ENCODE assay signal across 13 cellular contexts in genomic region chr1:221431068-221431651, GRCh38.
DNase-seq lines count a peak whose midpoint lies in the region; ATAC-seq, FAIRE-seq and TF ChIP-seq lines count a peak whose summit lies in the region.
"Had no signal": no experiment of that assay in that cellular context is flagged by ENCODE, and none has a peak within 500 bp of the region (broad histone marks: within the 10 kb centered on the region; RNA-seq: fewer than 3 reads in every experiment).

No MANE protein-coding gene starts in this region.

- H3K79me1 ChIP-seq in mesenchymal stem cell (replicated peaks; ENCODE audit: low read length, poor library complexity, severe bottlenecking): no peaks in the 10 kb centered on the region
- H3K79me1 ChIP-seq in neuronal stem cell (ENCODE audit: low read depth, low read length): no peaks in the 10 kb centered on the region

- 65% methylated on average over 1 of the region's 2 CpGs for WGBS in mesenchymal stem cell
- WGBS in neuronal stem cell (ENCODE audit: extremely low coverage in 2 of 2, insufficient read length in 2 of 2, insufficient replicate concordance in 1 of 2), 2 donors: no CpG with 5 or more reads among the region's 2 CpGs

- H4K8ac ChIP-seq in mesenchymal stem cell (ENCODE audit: low read length) (no peak overlapping the region), neuronal stem cell (ENCODE audit: low read depth, low read length) (no peak overlapping the region)

- H3K14ac ChIP-seq in mesenchymal stem cell (ENCODE audit: low read length in 2 of 2) (no peak overlapping the region), neuronal stem cell (ENCODE audit: low read length) (no peak overlapping the region)

- peak; percentile 22; the same call in 1 of the 2 replicates for TF ChIP-seq CTCF in BE2C (IDR thresholded peaks at IDR 0.05; ENCODE audit: low read depth, low read length)
- no peak for TF ChIP-seq CTCF in HEK293 (tag by site-specific recombination; IDR thresholded peaks at IDR 0.05)

- H2AK5ac ChIP-seq in mesenchymal stem cell (ENCODE audit: low read length, severe bottlenecking): no peak overlapping the region
- no peak overlapping the region for H2AK5ac ChIP-seq in neuronal stem cell (ENCODE audit: low read depth, low read length)

- H3K27ac ChIP-seq in HEK293 (ENCODE audit: extremely low read depth, low read depth, low read length) (no peak overlapping the region), mesenchymal stem cell (ENCODE audit: low read length, poor library complexity, severe bottlenecking) (no peak overlapping the region), neuronal stem cell (replicated peaks; ENCODE audit: low read length) (no peak overlapping the region)
- H3K27ac ChIP-seq: tibial artery had no signal

- H3K9me3 ChIP-seq in BE2C: no peaks in the 10 kb centered on the region
- H3K9me3 ChIP-seq in HEK293 (ENCODE audit: control insufficient read depth, insufficient read depth, low read depth, low read length): no peaks in the 10 kb centered on the region
- H3K9me3 ChIP-seq in mesenchymal stem cell (ENCODE audit: control insufficient read depth, low read length): no peaks in the 10 kb centered on the region
- no peaks in the 10 kb centered on the region for H3K9me3 ChIP-seq in neuronal stem cell (replicated peaks in 1 of 2; ENCODE audit: control insufficient read depth in 2 of 2, insufficient read depth in 1 of 2, low read depth in 1 of 2, low read length in 2 of 2)
- H3K9me3 ChIP-seq: tibial artery had no signal

- H4K91ac ChIP-seq in mesenchymal stem cell (ENCODE audit: low read length): peak overlapping the region; percentile 34
- no peak overlapping the region for H4K91ac ChIP-seq in neuronal stem cell (ENCODE audit: low read depth, low read length, poor library complexity)

- no peak overlapping the region for H3K18ac ChIP-seq in mesenchymal stem cell (ENCODE audit: low read depth in 1 of 2, low read length in 2 of 2)
- H3K18ac ChIP-seq in neuronal stem cell (ENCODE audit: low read length): no peak overlapping the region

- H3K27me3 ChIP-seq in BE2C (no peaks in the 10 kb centered on the region; the same call in 1 of the 2 replicates), mesenchymal stem cell (ENCODE audit: control insufficient read depth in 1 of 2, insufficient read depth in 1 of 2, low read length in 2 of 2) (no peaks in the 10 kb centered on the region), neuronal stem cell (ENCODE audit: control insufficient read depth in 3 of 3, insufficient read depth in 3 of 3, low read depth in 1 of 3, low read length in 3 of 3) (no peaks in the 10 kb centered on the region)
- H3K27me3 ChIP-seq: tibial artery had no signal

- H3K4me3 ChIP-seq in BE2C (ENCODE audit: low read depth, low read length) (no peak overlapping the region), HEK293 (ENCODE audit: low read depth, low read length) (no peak overlapping the region), mesenchymal stem cell (ENCODE audit: insufficient read depth in 1 of 2, low read depth in 1 of 2, low read length in 2 of 2) (no peak overlapping the region), neuronal stem cell (ENCODE audit: low read length in 2 of 2) (no peak overlapping the region)
- H3K4me3 ChIP-seq: tibial artery had no signal

- CTCF ChIA-PET in HEK293 (lab: Yijun Ruan, JAX): interaction anchor here (0.7 to 8.2 kb wide), 10 partner anchors 32 to 1024 kb away, joined by 3 to 115 read pairs (median 3); no protein-coding TSS in a partner anchor

- H3K4me2 ChIP-seq in mesenchymal stem cell (ENCODE audit: low read length, poor library complexity, severe bottlenecking) (no peak overlapping the region), neuronal stem cell (ENCODE audit: insufficient read depth, low read length, poor library complexity, severe bottlenecking) (no peak overlapping the region)

- H3K23ac ChIP-seq in mesenchymal stem cell (ENCODE audit: low read length in 2 of 2) (no peak overlapping the region), neuronal stem cell (ENCODE audit: low read depth, low read length, poor library complexity) (no peak overlapping the region)

- FAIRE-seq in H54 (lab: Jason Lieb, UNC): no peak
- FAIRE-seq: bronchial epithelial cell had no signal

- H3K4ac ChIP-seq in mesenchymal stem cell (ENCODE audit: low read depth in 1 of 2, low read length in 2 of 2) (no peak overlapping the region), neuronal stem cell (ENCODE audit: low read length) (no peak overlapping the region)

- ATAC-seq in GM18870 (IDR thresholded peaks at IDR 0.05; ENCODE audit: unreplicated experiment): no peak
- ATAC-seq: activated CD4-positive, alpha-beta T cell treated with anti-CD3 and anti-CD28 coated beads for 36 hours; naive thymus-derived CD4-positive, alpha-beta T cell had no signal

- H2BK15ac ChIP-seq in mesenchymal stem cell (ENCODE audit: low read depth, poor library complexity, severe bottlenecking): no peak overlapping the region
- H2BK15ac ChIP-seq in neuronal stem cell (ENCODE audit: low read length): no peak overlapping the region

- H2AFZ ChIP-seq in mesenchymal stem cell (ENCODE audit: low read depth, low read length) (no peak overlapping the region), neuronal stem cell (ENCODE audit: low read length) (no peak overlapping the region)

- H3K4me1 ChIP-seq in BE2C (no peaks in the 10 kb centered on the region), HEK293 (ENCODE audit: control insufficient read depth, insufficient read depth, low read length) (no peaks in the 10 kb centered on the region), mesenchymal stem cell (ENCODE audit: control insufficient read depth, insufficient read depth, low read depth, low read length) (no peaks in the 10 kb centered on the region), neuronal stem cell (ENCODE audit: control insufficient read depth in 2 of 2, insufficient read depth in 1 of 2, low read depth in 1 of 2, low read length in 2 of 2) (no peaks in the 10 kb centered on the region)

- POLR2A ChIA-PET in HEK293 (lab: Yijun Ruan, JAX): no interaction called here

- H3K36me3 ChIP-seq in BE2C (no peaks in the 10 kb centered on the region), HEK293 (ENCODE audit: control insufficient read depth in 2 of 2, insufficient read depth in 1 of 2, low read length in 2 of 2) (no peaks in the 10 kb centered on the region), mesenchymal stem cell (ENCODE audit: control insufficient read depth in 1 of 2, insufficient read depth in 2 of 2, low read depth in 1 of 2, low read length in 2 of 2) (no peaks in the 10 kb centered on the region), neuronal stem cell (replicated peaks in 1 of 2; ENCODE audit: control insufficient read depth in 2 of 2, insufficient read depth in 2 of 2, low read length in 2 of 2) (no peaks in the 10 kb centered on the region)
- H3K36me3 ChIP-seq: tibial artery had no signal

- H2BK120ac ChIP-seq in mesenchymal stem cell (ENCODE audit: low read depth, low read length) (no peak overlapping the region), neuronal stem cell (ENCODE audit: low read depth, low read length) (no peak overlapping the region)

- no peak overlapping the region for H2BK12ac ChIP-seq in mesenchymal stem cell (ENCODE audit: low read length in 2 of 2)
- H2BK12ac ChIP-seq in neuronal stem cell (ENCODE audit: low read length): no peak overlapping the region

- TF ChIP-seq POLR2A in H54 (IDR thresholded peaks at IDR 0.05; ENCODE audit: low read depth, low read length): no peak

- H2BK5ac ChIP-seq in mesenchymal stem cell (ENCODE audit: low read depth, low read length, poor library complexity, severe bottlenecking): no peak overlapping the region
- no peak overlapping the region for H2BK5ac ChIP-seq in neuronal stem cell (ENCODE audit: low read length)

- no peak for DNase-seq in BE2C
- DNase-seq in astrocyte of the hippocampus (ENCODE audit: low read depth, low spot score): peak; percentile 36
- DNase-seq in mesenchymal stem cell: peak; percentile 51
- no peak for DNase-seq in H54 (ENCODE audit: insufficient read length, low spot score)
- DNase-seq in neuronal stem cell (ENCODE audit: low spot score): no peak
- DNase-seq: activated CD4-positive, alpha-beta T cell treated with anti-CD3 and anti-CD28 coated beads for 36 hours; EL; naive thymus-derived CD4-positive, alpha-beta T cell; NCI-H526 treated with DMSO at 0.1 percent for 48 hours; tibial artery had no signal

- H3K9ac ChIP-seq in mesenchymal stem cell (ENCODE audit: low read length) (peak overlapping the region; percentile 64), neuronal stem cell (ENCODE audit: low read depth, low read length, poor library complexity) (no peak overlapping the region)

TF ChIP-seq in HEK293, 187 proteins besides CTCF, POLR2A, EP300 and RAD21:
- TF ChIP-seq KLF10 (tag by site-specific recombination; IDR thresholded peaks at IDR 0.05) (no peak), ZNF530 (tag by site-specific recombination; IDR thresholded peaks at IDR 0.05; ENCODE audit: low read depth) (no peak), ZNF626 (tag by site-specific recombination; IDR thresholded peaks at IDR 0.05) (no peak), HOXA7 (CRISPR knock-in tag; IDR thresholded peaks at IDR 0.05; ENCODE audit: borderline replicate concordance) (no peak), WT1 (tag by site-specific recombination; IDR thresholded peaks at IDR 0.05) (peak; percentile 30; the same call in 1 of the 2 replicates), ZNF660 (tag by site-specific recombination; IDR thresholded peaks at IDR 0.05) (no peak), SALL2 (tag by site-specific recombination; IDR thresholded peaks at IDR 0.05; ENCODE audit: borderline replicate concordance) (no peak), KLF16 (tag by site-specific recombination; IDR thresholded peaks at IDR 0.05) (no peak)

Comparison
In these comparisons a context has a peak if more than half of its experiments do, and no peak if none do; other contexts are left out.
1. DNase-seq: peak in astrocyte of the hippocampus (single experiment) and mesenchymal stem cell (single experiment); none in BE2C (single experiment), H54 (single experiment) and neuronal stem cell (single experiment).